ENCODE assay signal across 23 cellular contexts in genomic region chr2:118914721-118915453, GRCh38. TPM values are rescaled to one million over a fixed set of nuclear protein-coding genes. Genes with fewer than 3 reads are reported as not detected.
"Had no signal": no experiment of that assay in that cellular context is flagged by ENCODE, and none has a peak within 500 bp of the region (broad histone marks: within the 10 kb centered on the region; RNA-seq: fewer than 3 reads in every experiment).

No MANE protein-coding gene starts in this region.

- H3K4me1 Mint-ChIP-seq: memory B cell, naive B cell, neural crest cell had no signal

- DNase-seq: dermis blood vessel endothelial cell; effector memory CD8-positive, alpha-beta T cell; heart left ventricle; kidney; naive B cell; right cardiac atrium; sigmoid colon; stimulated activated CD4-positive, alpha-beta T cell treated with anti-CD3 and anti-CD28 coated beads, Interleukin-2, amount 100 ng/mL, for 48 hours; stimulated activated naive CD4-positive, alpha-beta T cell; stomach; thyroid gland had no signal

- H3K27me3 ChIP-seq: hepatocyte, neutrophil, sigmoid colon, thyroid gland had no signal

- H3K36me3 ChIP-seq: gastroesophageal sphincter, heart left ventricle, neutrophil, prostate gland, sigmoid colon, stomach, thyroid gland had no signal

- H3K36me3 Mint-ChIP-seq: memory B cell; naive B cell; natural killer cell treated with Interleukin-12 subunit alpha and Interleukin-12 subunit beta and Interleukin-15 and Interleukin-18, amount 100 ng/mL, for 72 hours had no signal

- H3K4me3 Mint-ChIP-seq: effector memory CD8-positive, alpha-beta T cell; memory B cell; naive B cell; natural killer cell treated with Interleukin-12 subunit alpha and Interleukin-12 subunit beta and Interleukin-15 and Interleukin-18, amount 100 ng/mL, for 72 hours; neural crest cell had no signal

- H3K27ac Mint-ChIP-seq: effector memory CD8-positive, alpha-beta T cell; memory B cell; naive B cell; natural killer cell treated with Interleukin-12 subunit alpha and Interleukin-12 subunit beta and Interleukin-15 and Interleukin-18, amount 100 ng/mL, for 72 hours had no signal

- H3K4me2 ChIP-seq: hepatocyte had no signal

- ATAC-seq: effector memory CD8-positive, alpha-beta T cell; left lobe of liver had no signal

- H3K4me3 ChIP-seq: coronary artery, gastroesophageal sphincter, heart left ventricle, hepatocyte, lung, prostate gland, sigmoid colon, stomach, thyroid gland had no signal

- H3K9me3 Mint-ChIP-seq: effector memory CD8-positive, alpha-beta T cell; memory B cell; naive B cell; natural killer cell treated with Interleukin-12 subunit alpha and Interleukin-12 subunit beta and Interleukin-15 and Interleukin-18, amount 100 ng/mL, for 72 hours; neural crest cell had no signal

- H3K4me1 ChIP-seq: gastroesophageal sphincter, prostate gland, sigmoid colon, stomach, thyroid gland had no signal

- H3K27ac ChIP-seq: gastroesophageal sphincter, heart left ventricle, hepatocyte, neutrophil, prostate gland, sigmoid colon, stomach, thyroid gland had no signal

- H3K9me3 ChIP-seq: gastroesophageal sphincter, neutrophil, prostate gland, sigmoid colon, thyroid gland had no signal

RNA-seq across cellular contexts. Expression of gene MARCO, which starts 27.1 kb away (rescaled TPM):
- total RNA-seq: dermis blood vessel endothelial cell; natural killer cell treated with Interleukin-12 subunit alpha and Interleukin-12 subunit beta and Interleukin-15 and Interleukin-18, amount 100 ng/mL, for 72 hours; osteoblast; renal cortical epithelial cell had no signal
